In genomic region chr12:24095245-24095644, GRCh38 we compare ENCODE assay signal across 8 cellular contexts.
"Had no signal": no experiment of that assay in that cellular context is flagged by ENCODE, and none has a peak within 500 bp of the region (broad histone marks: within the 10 kb centered on the region; RNA-seq: fewer than 3 reads in every experiment).

No MANE protein-coding gene starts in this region.

- ATAC-seq: HepG2, K562 had no signal

- H3K4me3 ChIP-seq: K562 had no signal

- H3K27ac ChIP-seq: HL-60, KMS-11 had no signal

- H3K4me2 ChIP-seq: KMS-11 had no signal

- FAIRE-seq: HepG2, HTR-8/SVneo, K562 had no signal

- DNase-seq: IMR-90, KBM-7, KG1 had no signal
